Comparison of ENCODE assay signal across 18 cellular contexts in the genomic region with DNA sequence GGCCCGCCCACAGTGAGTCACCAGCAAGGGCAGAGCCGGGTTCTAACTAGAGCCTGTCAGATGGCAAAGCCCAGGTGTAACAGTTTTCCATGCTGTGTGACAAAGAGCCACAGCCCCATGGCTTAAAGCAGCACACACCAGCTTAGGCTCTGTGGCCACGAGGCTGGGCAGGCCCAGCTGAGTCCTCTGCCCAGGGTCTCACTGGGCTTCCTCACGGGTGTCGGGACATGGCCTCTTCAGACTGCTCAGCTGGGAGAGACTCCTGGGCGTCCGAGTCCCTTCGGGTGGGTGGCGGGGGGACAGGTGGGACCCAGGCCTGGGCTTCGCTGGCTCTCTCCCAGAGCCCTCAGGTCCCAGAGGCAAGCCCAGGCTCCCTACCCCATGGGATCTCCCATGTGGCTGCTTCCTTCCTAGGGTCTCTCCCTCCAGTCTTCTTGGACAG.
DNase-seq lines count a peak whose midpoint lies in the region; ATAC-seq and TF ChIP-seq lines count a peak whose summit lies in the region.
"Had no signal": no experiment of that assay in that cellular context is flagged by ENCODE, and none has a peak within 500 bp of the region (broad histone marks: within the 10 kb centered on the region; RNA-seq: fewer than 3 reads in every experiment).

No MANE protein-coding gene starts in this region.

- H3K4me1 Mint-ChIP-seq in CD14-positive monocyte, result no peaks in the 10 kb centered on the region
- H3K4me1 Mint-ChIP-seq: activated naive CD4-positive, alpha-beta T cell treated with anti-CD3 and anti-CD28 coated beads, Interleukin-2, amount 50 U/mL, for 24 hours had no signal

- H2BK15ac ChIP-seq in IMR-90 (ENCODE audit: low read depth, low read length), result no peak overlapping the region

- H3K36me3 Mint-ChIP-seq in CD14-positive monocyte, result no peaks in the 10 kb centered on the region
- H3K36me3 Mint-ChIP-seq: activated naive CD4-positive, alpha-beta T cell treated with anti-CD3 and anti-CD28 coated beads, Interleukin-2, amount 50 U/mL, for 24 hours had no signal

- BruUV-seq in IMR-90 (replicated peaks; lab: Mats Ljungman, UMichigan), result no TSS peak

- no peaks in the 10 kb centered on the region for H3K79me1 ChIP-seq in IMR-90 (ENCODE audit: low read depth in 1 of 2, low read length in 2 of 2)

- no peak overlapping the region for H4K8ac ChIP-seq in IMR-90 (ENCODE audit: low read depth in 2 of 2, low read length in 2 of 2)

- intact Hi-C loops in CD14-positive monocyte (cut with micrococcal nuclease) (no loop called here), IMR-90 (cut with micrococcal nuclease) (no loop called here)

- no peak overlapping the region for H3K18ac ChIP-seq in IMR-90 (ENCODE audit: low read depth, low read length)

- no peaks in the 10 kb centered on the region; the same call in 1 of the 2 replicates for H3K27me3 ChIP-seq in IMR-90 (ENCODE audit: control insufficient read depth, insufficient read depth, low read length)
- H3K27me3 ChIP-seq: esophagus squamous epithelium, thyroid gland had no signal

- peak overlapping the region; percentile 56 for H2AFZ ChIP-seq in IMR-90 (replicated peaks; ENCODE audit: low read length, poor library complexity)
- H2AFZ ChIP-seq: GM23248, parathyroid adenoma had no signal

- H3K14ac ChIP-seq in IMR-90 (replicated peaks; ENCODE audit: low read depth, low read length), result no peak overlapping the region

- in situ Hi-C loops in IMR-90 (cut with MboI; ENCODE audit: low sequenced_read_pairs), result no loop called here

- no peak overlapping the region for H3K4me3 ChIP-seq in IMR-90 (ENCODE audit: insufficient read depth, low read depth, low read length)
- H3K4me3 ChIP-seq: esophagus squamous epithelium, GM23248, thyroid gland had no signal

- H3K36me3 ChIP-seq in IMR-90 (ENCODE audit: control insufficient read depth, insufficient read depth, low read length), result no peaks in the 10 kb centered on the region
- H3K36me3 ChIP-seq: esophagus squamous epithelium, thyroid gland had no signal

- H3K9ac ChIP-seq in IMR-90 (ENCODE audit: low read depth, low read length), result no peak overlapping the region
- H3K9ac ChIP-seq: GM23248, parathyroid adenoma had no signal

- H3K23ac ChIP-seq in IMR-90 (ENCODE audit: low read depth, low read length), result no peak overlapping the region

- no peak overlapping the region for H3K4me3 Mint-ChIP-seq in CD14-positive monocyte
- H3K4me3 Mint-ChIP-seq: activated naive CD4-positive, alpha-beta T cell treated with anti-CD3 and anti-CD28 coated beads, Interleukin-2, amount 50 U/mL, for 24 hours had no signal

- ATAC-seq in IMR-90 (ENCODE audit: low read depth), result no peak
- ATAC-seq in HG02938 (IDR thresholded peaks at IDR 0.05; ENCODE audit: unreplicated experiment), result no peak
- ATAC-seq in GM18505 (IDR thresholded peaks at IDR 0.05; ENCODE audit: unreplicated experiment), result no peak

- no peak for TF ChIP-seq RAD21 in IMR-90 (IDR thresholded peaks at IDR 0.05; ENCODE audit: low read length)

- no peaks in the 10 kb centered on the region for H3K9me3 ChIP-seq in IMR-90 (ENCODE audit: control insufficient read depth, insufficient read depth, low read length)
- H3K9me3 ChIP-seq: esophagus squamous epithelium, thyroid gland had no signal

- H3K9me3 Mint-ChIP-seq in CD14-positive monocyte, result peaks cover 0 to 12% (median 1%) of the 10 kb centered on the region in 7 donors
- H3K9me3 Mint-ChIP-seq: activated naive CD4-positive, alpha-beta T cell treated with anti-CD3 and anti-CD28 coated beads, Interleukin-2, amount 50 U/mL, for 24 hours had no signal

- POLR2A ChIA-PET in IMR-90 (lab: Charles Lee; ENCODE audit: unreplicated experiment), result interaction anchor here (0.5 kb wide), 1 partner anchor 179 kb away, joined by 3 read pairs; no protein-coding TSS in a partner anchor

- TF ChIP-seq CTCF in CD14-positive monocyte (IDR thresholded peaks at IDR 0.05), result no peak
- no peak for TF ChIP-seq CTCF in IMR-90 (conservative IDR thresholded peaks at IDR 0.05; ENCODE audit: low read depth, low read length)

- no peak overlapping the region for H2BK5ac ChIP-seq in IMR-90 (ENCODE audit: low read depth, low read length, poor library complexity, severe bottlenecking)

- H3K56ac ChIP-seq in IMR-90 (ENCODE audit: extremely low read depth, insufficient read depth, low read length), result no peak overlapping the region

- no peaks in the 10 kb centered on the region for H4K20me1 ChIP-seq in IMR-90 (ENCODE audit: insufficient read depth, low read length)

- 88% methylated on average over 8 of the region's 10 CpGs; no CpG with 5 or more reads in 1 of the 2 experiments for WGBS in IMR-90 (ENCODE audit: extremely low coverage in 2 of 2, insufficient read length in 1 of 2), 2 experiments

- peaks cover 4 to 15% (median 8%) of the 10 kb centered on the region in 3 donors for H3K27me3 Mint-ChIP-seq in CD14-positive monocyte (ENCODE audit: low read depth in 3 of 3)

- no peak overlapping the region for H4K5ac ChIP-seq in IMR-90 (ENCODE audit: low read depth, low read length)

- H2AK9ac ChIP-seq in IMR-90 (replicated peaks; ENCODE audit: low read depth, low read length, poor library complexity), result no peak overlapping the region

- H3K9me1 ChIP-seq in IMR-90 (ENCODE audit: insufficient read depth, low read length), result peaks cover 10% of the 10 kb centered on the region; the same call in 1 of the 2 replicates

- peak; percentile 22 for DNase-seq in CD14-positive monocyte (ENCODE audit: low spot score)
- DNase-seq in IMR-90, result no peak
- DNase-seq in islet precursor cell, result peak; percentile 46
- peak; percentile 2 for DNase-seq in retina
- DNase-seq in NCI-H748 (lab: John Stamatoyannopoulos, UW; ENCODE audit: unreplicated experiment), result no peak
- DNase-seq: DMS153, esophagus squamous epithelium, GM23248, NCI-H187, NCI-H510A, SHP77 treated with DMSO at 0.1 percent for 48 hours, small intestine, T-helper 2 cell, thyroid gland had no signal

- peak overlapping the region in 1 of 7 donors; percentile 58 for H3K27ac Mint-ChIP-seq in CD14-positive monocyte
- H3K27ac Mint-ChIP-seq: activated naive CD4-positive, alpha-beta T cell treated with anti-CD3 and anti-CD28 coated beads, Interleukin-2, amount 50 U/mL, for 24 hours had no signal

- no peak overlapping the region for H3K27ac ChIP-seq in IMR-90 (ENCODE audit: insufficient read depth, low read length)
- H3K27ac ChIP-seq: GM23248, parathyroid adenoma, thyroid gland had no signal

- no peak overlapping the region for H4K91ac ChIP-seq in IMR-90 (ENCODE audit: insufficient read depth, low read depth, low read length)

- H3K4ac ChIP-seq in IMR-90 (ENCODE audit: low read depth, low read length), result no peak overlapping the region

- CTCF ChIA-PET in IMR-90 (lab: Yijun Ruan, JAX), result interaction anchor here (1.0 kb wide), 1 partner anchor 188 kb away, joined by 3 read pairs; no protein-coding TSS in a partner anchor

- no peak overlapping the region for H2BK120ac ChIP-seq in IMR-90 (ENCODE audit: low read depth, low read length)

- no peak overlapping the region for H2BK20ac ChIP-seq in IMR-90 (ENCODE audit: low read depth, low read length)

- peaks cover 14% of the 10 kb centered on the region for H3K4me1 ChIP-seq in IMR-90 (ENCODE audit: control insufficient read depth, insufficient read depth, low read length)
- H3K4me1 ChIP-seq: parathyroid adenoma had no signal

- no peak overlapping the region for H2AK5ac ChIP-seq in IMR-90 (ENCODE audit: low read depth, low read length)

- H3K4me2 ChIP-seq in IMR-90 (ENCODE audit: low read depth, low read length), result no peak overlapping the region

- TF ChIP-seq POLR2A in IMR-90 (IDR thresholded peaks at IDR 0.05; ENCODE audit: low read depth, low read length), result no peak
- TF ChIP-seq POLR2A in GM18505 (IDR thresholded peaks at IDR 0.05; ENCODE audit: borderline replicate concordance, extremely low read depth, insufficient read depth, insufficient read length), result no peak

- dilution Hi-C loops in IMR-90 (cut with HindIII; ENCODE audit: low sequenced_read_pairs, unreplicated experiment), result no loop called here

TF ChIP-seq in IMR-90, 13 proteins besides CTCF, POLR2A, EP300 and RAD21:
- no peak for TF ChIP-seq MAFK (IDR thresholded peaks at IDR 0.05; ENCODE audit: low read depth, low read length)
- TF ChIP-seq CEBPB (IDR thresholded peaks at IDR 0.05; ENCODE audit: low read depth, low read length), result no peak
- TF ChIP-seq, protein P1, sequence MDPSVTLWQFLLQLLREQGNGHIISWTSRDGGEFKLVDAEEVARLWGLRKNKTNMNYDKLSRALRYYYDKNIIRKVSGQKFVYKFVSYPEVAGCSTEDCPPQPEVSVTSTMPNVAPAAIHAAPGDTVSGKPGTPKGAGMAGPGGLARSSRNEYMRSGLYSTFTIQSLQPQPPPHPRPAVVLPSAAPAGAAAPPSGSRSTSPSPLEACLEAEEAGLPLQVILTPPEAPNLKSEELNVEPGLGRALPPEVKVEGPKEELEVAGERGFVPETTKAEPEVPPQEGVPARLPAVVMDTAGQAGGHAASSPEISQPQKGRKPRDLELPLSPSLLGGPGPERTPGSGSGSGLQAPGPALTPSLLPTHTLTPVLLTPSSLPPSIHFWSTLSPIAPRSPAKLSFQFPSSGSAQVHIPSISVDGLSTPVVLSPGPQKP (IDR thresholded peaks at IDR 0.05; ENCODE audit: borderline replicate concordance, low read depth, low read length), result no peak
- TF ChIP-seq RCOR1 (IDR thresholded peaks at IDR 0.05; ENCODE audit: insufficient replicate concordance, low read length), result no peak
- TF ChIP-seq, protein P2, sequence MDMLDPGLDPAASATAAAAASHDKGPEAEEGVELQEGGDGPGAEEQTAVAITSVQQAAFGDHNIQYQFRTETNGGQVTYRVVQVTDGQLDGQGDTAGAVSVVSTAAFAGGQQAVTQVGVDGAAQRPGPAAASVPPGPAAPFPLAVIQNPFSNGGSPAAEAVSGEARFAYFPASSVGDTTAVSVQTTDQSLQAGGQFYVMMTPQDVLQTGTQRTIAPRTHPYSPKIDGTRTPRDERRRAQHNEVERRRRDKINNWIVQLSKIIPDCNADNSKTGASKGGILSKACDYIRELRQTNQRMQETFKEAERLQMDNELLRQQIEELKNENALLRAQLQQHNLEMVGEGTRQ (IDR thresholded peaks at IDR 0.05; ENCODE audit: low read depth, low read length), result no peak
- TF ChIP-seq RFX5 (IDR thresholded peaks at IDR 0.05; ENCODE audit: low read depth, low read length), result no peak
TF ChIP-seq in IMR-90: peak in this region for 0.

Comparison
In these comparisons a context has a peak if more than half of its experiments do, and no peak if none do; other contexts are left out.
1. DNase-seq: peak in CD14-positive monocyte (single experiment), islet precursor cell (single experiment) and retina (single experiment); none in IMR-90 (single experiment) and NCI-H748 (single experiment).